ENCODE assay signal across 8 cellular contexts in the genomic region with DNA sequence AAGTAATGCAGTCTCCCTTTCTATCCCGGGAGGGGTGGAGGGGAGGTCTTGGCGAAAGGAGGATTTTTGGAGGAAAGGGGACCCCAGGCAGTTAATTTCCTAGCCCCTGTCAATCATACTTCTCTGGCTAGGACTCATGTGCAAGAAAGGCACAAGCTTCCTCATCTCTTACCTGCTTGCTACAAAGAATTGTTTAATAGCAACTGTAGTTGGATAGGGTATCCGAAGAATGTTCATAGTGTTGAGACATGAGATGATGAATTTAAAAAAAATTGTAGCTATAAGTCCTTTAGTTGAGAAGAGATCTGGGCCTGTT. TPM values are rescaled to one million over a fixed set of nuclear protein-coding genes. Genes with fewer than 3 reads are reported as not detected.
DNase-seq lines count a peak whose midpoint lies in the region; ATAC-seq and TF ChIP-seq lines count a peak whose summit lies in the region.

No MANE protein-coding gene starts in this region.

- POLR2A ChIA-PET in PC-9 (lab: Charles Lee; ENCODE audit: unreplicated experiment): no interaction called here

- peak overlapping the region; percentile 92 for H3K9ac ChIP-seq in ES-I3 (ENCODE audit: low read depth, low read length)

- BruUV-seq in PC-9 (replicated peaks; lab: Mats Ljungman, UMichigan): no TSS peak

- peak overlapping the region; percentile 96 for H3K4me2 ChIP-seq in PC-9

- peak overlapping the region; percentile 90 for H2AFZ ChIP-seq in PC-9

- no peak for TF ChIP-seq POLR2A in esophagus muscularis mucosa (IDR thresholded peaks at IDR 0.05; ENCODE audit: low read depth)

- CTCF ChIA-PET in PC-9 (lab: Charles Lee): no interaction called here

- no peaks in the 10 kb centered on the region for H4K20me1 ChIP-seq in PC-9 (ENCODE audit: insufficient read depth)

- H3K27ac ChIP-seq in PC-9: no peak overlapping the region
- peak overlapping the region; percentile 55 to 76 (median 69) for H3K27ac ChIP-seq in esophagus muscularis mucosa (replicated peaks in 1 of 4)
- H3K27ac ChIP-seq in psoas muscle: peak overlapping the region; percentile 75

- no peak for TF ChIP-seq EP300 in esophagus muscularis mucosa (IDR thresholded peaks at IDR 0.05)

- H3K79me2 ChIP-seq in PC-9 (ENCODE audit: low read depth): peaks cover 84% of the 10 kb centered on the region

- no peaks in the 10 kb centered on the region for H3F3A ChIP-seq in PC-9 (ENCODE audit: insufficient read depth, low read depth)

- H3K9me3 ChIP-seq in ES-I3 (ENCODE audit: control insufficient read depth, insufficient read depth, low read length) (no peaks in the 10 kb centered on the region), PC-9 (ENCODE audit: insufficient read depth, low read depth) (no peaks in the 10 kb centered on the region), esophagus muscularis mucosa (no peaks in the 10 kb centered on the region), psoas muscle (no peaks in the 10 kb centered on the region)

- H3K9me2 ChIP-seq in PC-9 (ENCODE audit: insufficient read depth): no peaks in the 10 kb centered on the region

- H3K4me1 ChIP-seq in ES-I3 (ENCODE audit: insufficient read depth, low read length) (no peaks in the 10 kb centered on the region; the same call in 1 of the 2 replicates), PC-9 (replicated peaks; ENCODE audit: insufficient read depth) (peaks cover 22% of the 10 kb centered on the region), esophagus muscularis mucosa (peaks cover 20 to 33% (median 25%) of the 10 kb centered on the region in 4 donors), psoas muscle (peaks cover 16% of the 10 kb centered on the region)

- DNase-seq in PC-9 (no peak), esophagus muscularis mucosa (ENCODE audit: extremely low spot score) (no peak), psoas muscle (no peak), C1 segment of cervical spinal cord (lab: John Stamatoyannopoulos, UW) (no peak), H4 (ENCODE audit: low spot score) (no peak), hepatic stellate cell (ENCODE audit: low spot score) (no peak)

- H3K36me3 ChIP-seq in ES-I3 (ENCODE audit: insufficient read depth, low read length) (no peaks in the 10 kb centered on the region), PC-9 (ENCODE audit: low read depth) (peaks cover 15% of the 10 kb centered on the region), esophagus muscularis mucosa (no peaks in the 10 kb centered on the region), psoas muscle (ENCODE audit: insufficient read depth in 1 of 2, low read depth in 1 of 2) (peaks cover under 1 to 4% of the 10 kb centered on the region in 2 donors)

- intact Hi-C loops in PC-9 (cut with micrococcal nuclease; ENCODE audit: unreplicated experiment) (loop anchor here (2.0 kb wide), 1 partner anchor 53 kb away; the partner anchor contains the start of gene DIS3), esophagus muscularis mucosa (cut with DNase I) (loop anchor here (5.0 kb wide), 1 partner anchor 54 kb away; the partner anchor contains the start of genes DIS3 and PIBF1), psoas muscle (cut with DNase I) (loop anchor here in 1 of 2 donors (5.0 kb wide), 1 partner anchor 54 kb away; the partner anchor contains the start of genes DIS3 and PIBF1)

- no peak for ATAC-seq in psoas muscle
- ATAC-seq in activated CD4-positive, CD25-positive, alpha-beta regulatory T cell treated with anti-CD3 and anti-CD28 coated beads, Interleukin-2, amount 50 U/mL, for 24 hours: no peak

- no peak for TF ChIP-seq CTCF in PC-9 (conservative IDR thresholded peaks at IDR 0.05)
- TF ChIP-seq CTCF in esophagus muscularis mucosa (IDR thresholded peaks at IDR 0.05): no peak
- no peak for TF ChIP-seq CTCF in psoas muscle (IDR thresholded peaks at IDR 0.05)

- peak overlapping the region; percentile 96 for H3K4me3 ChIP-seq in PC-9
- H3K4me3 ChIP-seq in esophagus muscularis mucosa: peak overlapping the region; percentile 62 to 90 (median 74)
- H3K4me3 ChIP-seq in psoas muscle: peak overlapping the region; percentile 97

- WGBS in esophagus muscularis mucosa: 8% methylated on average over 3 of the region's 3 CpGs
- WGBS in psoas muscle, 3 donors: 3 to 5% (median 4%) methylated on average over 3 of the region's 3 CpGs

- H3K27me3 ChIP-seq in PC-9 (ENCODE audit: insufficient read depth, low read depth): no peaks in the 10 kb centered on the region
- H3K27me3 ChIP-seq in esophagus muscularis mucosa: no peaks in the 10 kb centered on the region
- H3K27me3 ChIP-seq in psoas muscle (ENCODE audit: insufficient read depth in 3 of 3, low read length in 2 of 3): no peaks in the 10 kb centered on the region

RNA-seq across cellular contexts. Expression of gene BORA, which starts 0.5 kb away (rescaled TPM):
- total RNA-seq in PC-9 (2021) (12.6 and 19.5 TPM in 2 replicates), esophagus muscularis mucosa (1 to 10 TPM in 3 of 4 donors, under 1 TPM in 1; 0.83 to 2.3 (median 1.6) TPM), psoas muscle (1 to 10 TPM in 1 of 4 donors, under 1 TPM in 3; 0.34 to 1.1 (median 0.52) TPM)
- polyA plus RNA-seq in psoas muscle: 1 to 10 TPM; 1.9 to 5.6 (median 2.5) TPM
- 17.6 and 21.0 TPM in 2 replicates for total RNA-seq in H4 (2014; rRNA removed; shearing (Covaris generic))

RNA-seq across cellular contexts. Expression of gene MZT1, which starts 0.8 kb away (rescaled TPM):
- total RNA-seq in PC-9 (2021) (15.2 and 21.0 TPM in 2 replicates), esophagus muscularis mucosa (1 to 10 TPM; 5.1 to 8.0 (median 5.8) TPM), psoas muscle (10 to 100 TPM in 1 of 4 donors, 1 to 10 TPM in 3; 6.4 to 10.6 (median 8.7) TPM)
- polyA plus RNA-seq in psoas muscle: 10 to 100 TPM in 2 of 3 donors, 1 to 10 TPM in 1; 8.6 to 19.6 (median 15.9) TPM
- total RNA-seq in H4 (2014; rRNA removed; shearing (Covaris generic)): 22.3 and 32.9 TPM in 2 replicates

RNA-seq across cellular contexts. Expression of gene DIS3, which starts 53.5 kb away (rescaled TPM):
- total RNA-seq in PC-9 (2021): 23.6 and 27.2 TPM in 2 replicates
- 10 to 100 TPM; 16.9 to 33.0 (median 22.1) TPM for total RNA-seq in esophagus muscularis mucosa
- total RNA-seq in psoas muscle: 10 to 100 TPM; 13.4 to 19.7 (median 15.5) TPM
- 10 to 100 TPM in 2 of 3 donors, 1 to 10 TPM in 1; 6.4 to 12.3 (median 10.8) TPM for polyA plus RNA-seq in psoas muscle
- 16.5 and 20.9 TPM in 2 replicates for total RNA-seq in H4 (2014; rRNA removed; shearing (Covaris generic))

RNA-seq across cellular contexts. Expression of gene PIBF1, which starts 53.7 kb away (rescaled TPM):
- total RNA-seq in PC-9 (2021) (15.0 and 20.3 TPM in 2 replicates), esophagus muscularis mucosa (10 to 100 TPM in 3 of 4 donors, 1 to 10 TPM in 1; 9.9 to 18.9 (median 13.3) TPM), psoas muscle (10 to 100 TPM in 2 of 4 donors, 1 to 10 TPM in 2; 6.8 to 12.8 (median 10.1) TPM)
- 1 to 10 TPM; 5.4 to 7.5 (median 6.0) TPM for polyA plus RNA-seq in psoas muscle
- total RNA-seq in H4 (2014; rRNA removed; shearing (Covaris generic)): 5.3 and 6.5 TPM in 2 replicates
